7 cellular contexts compared by ENCODE assay signal in genomic region chr19:1183543-1184172, GRCh38. TPM values are rescaled to one million over a fixed set of nuclear protein-coding genes. Genes with fewer than 3 reads are reported as not detected.
DNase-seq lines count a peak whose midpoint lies in the region; ATAC-seq and TF ChIP-seq lines count a peak whose summit lies in the region.

No MANE protein-coding gene starts in this region.

- H3K9me3 ChIP-seq in aorta (ENCODE audit: control insufficient read depth, low read length), result no peaks in the 10 kb centered on the region

- H3K36me3 Mint-ChIP-seq in GM23338 (ENCODE audit: low read depth) (no peaks in the 10 kb centered on the region), WTC11 (no peaks in the 10 kb centered on the region)
- no peaks in the 10 kb centered on the region for H3K36me3 Mint-ChIP-seq in activated naive CD4-positive, alpha-beta T cell treated with anti-CD3 and anti-CD28 coated beads, Interleukin-2, amount 50 U/mL, for 72 hours

- CTCF ChIA-PET in WTC11 (lab: Charles Lee), result interaction anchor here (1.7 kb wide), 1 partner anchor 70 kb away, joined by 6 read pairs; no protein-coding TSS in a partner anchor

- H3K27ac ChIP-seq in GM23338 (ENCODE audit: low read depth), result no peak overlapping the region
- H3K27ac ChIP-seq in aorta (ENCODE audit: low read depth in 1 of 2, low read length in 2 of 2), result no peak overlapping the region

- H3K36me3 ChIP-seq in GM23338 (ENCODE audit: insufficient read depth) (no peaks in the 10 kb centered on the region), aorta (ENCODE audit: control insufficient read depth in 1 of 2, insufficient read depth in 2 of 2, low read length in 1 of 2) (no peaks in the 10 kb centered on the region)

- H3K4me3 ChIP-seq in GM23338 (no peak overlapping the region), aorta (ENCODE audit: low read length in 2 of 2) (no peak overlapping the region)

- H3K27me3 Mint-ChIP-seq in GM23338 (ENCODE audit: insufficient read depth, low read depth, poor library complexity) (peaks cover 15% of the 10 kb centered on the region), WTC11 (ENCODE audit: low read depth) (no peaks in the 10 kb centered on the region; the same call in 1 of the 2 replicates)

- no peaks in the 10 kb centered on the region for H3K27me3 ChIP-seq in GM23338 (ENCODE audit: insufficient read depth)
- H3K27me3 ChIP-seq in aorta (ENCODE audit: control insufficient read depth in 1 of 2, insufficient read depth in 2 of 2, low read length in 1 of 2), result no peaks in the 10 kb centered on the region

- H3K9me3 Mint-ChIP-seq in GM23338 (no peaks in the 10 kb centered on the region; the same call in 2 of the 3 replicates), WTC11 (no peaks in the 10 kb centered on the region)
- H3K9me3 Mint-ChIP-seq in activated naive CD4-positive, alpha-beta T cell treated with anti-CD3 and anti-CD28 coated beads, Interleukin-2, amount 50 U/mL, for 72 hours, result no peaks in the 10 kb centered on the region

- DNase-seq in GM23338 (ENCODE audit: low spot score) (no peak), kidney glomerular epithelial cell (lab: John Stamatoyannopoulos, UW) (peak; percentile 57), aorta (no peak), WTC11 (ENCODE audit: low spot score) (no peak)
- no peak for DNase-seq in activated naive CD4-positive, alpha-beta T cell treated with anti-CD3 and anti-CD28 coated beads, Interleukin-2, amount 50 U/mL, for 72 hours (ENCODE audit: low spot score in 2 of 2)

- H4K20me1 ChIP-seq in GM23338 (replicated peaks; ENCODE audit: insufficient read depth), result no peaks in the 10 kb centered on the region

- H2AFZ ChIP-seq in GM23338, result peak overlapping the region; percentile 43; the same call in 1 of the 2 replicates

- POLR2A ChIA-PET in WTC11 (lab: Charles Lee), result no interaction called here

- H3K4me3 Mint-ChIP-seq in GM23338 (no peak overlapping the region), WTC11 (no peak overlapping the region)

- 83 to 84% methylated on average over 19 of the region's 19 CpGs for WGBS in aorta, 2 donors

- no peak overlapping the region for H3K4me2 ChIP-seq in GM23338

- peaks cover 15% of the 10 kb centered on the region for H3K4me1 Mint-ChIP-seq in GM23338
- peaks cover 15% of the 10 kb centered on the region for H3K4me1 Mint-ChIP-seq in WTC11

- no peak for TF ChIP-seq CTCF in GM23338 (conservative IDR thresholded peaks at IDR 0.05; ENCODE audit: low read depth in 2 of 2)
- no peak for TF ChIP-seq CTCF in WTC11 (IDR thresholded peaks at IDR 0.05)

- ATAC-seq in GM23338, result no peak
- peak; percentile 52 for ATAC-seq in SK-N-SH treated with all-trans-retinoic acid at 6 μM for 48 hours
- peak; percentile 27 for ATAC-seq in aorta (ENCODE audit: low FRiP score)
- no peak for ATAC-seq in activated naive CD4-positive, alpha-beta T cell treated with anti-CD3 and anti-CD28 coated beads, Interleukin-2, amount 50 U/mL, for 72 hours
- ATAC-seq in HG02840 (IDR thresholded peaks at IDR 0.05; ENCODE audit: low FRiP score, unreplicated experiment), result no peak
- ATAC-seq in WTC11, result no peak

- H3K27ac Mint-ChIP-seq in GM23338 (no peak overlapping the region), WTC11 (no peak overlapping the region)
- H3K27ac Mint-ChIP-seq in activated naive CD4-positive, alpha-beta T cell treated with anti-CD3 and anti-CD28 coated beads, Interleukin-2, amount 50 U/mL, for 72 hours, result no peak overlapping the region

- H3K9me2 ChIP-seq in GM23338 (ENCODE audit: insufficient read depth), result 0 out of 2 replicates have a peak, but pooled peaks cover 3% of the 10 kb centered on the region

- H3K79me2 ChIP-seq in GM23338 (replicated peaks; ENCODE audit: insufficient read depth), result no peaks in the 10 kb centered on the region

- intact Hi-C loops in aorta (cut with DNase I), result no loop called here

- peaks cover 4% of the 10 kb centered on the region; the same call in 1 of the 2 replicates for H3K4me1 ChIP-seq in GM23338 (ENCODE audit: insufficient read depth)
- no peaks in the 10 kb centered on the region for H3K4me1 ChIP-seq in aorta (ENCODE audit: control insufficient read depth in 1 of 2, insufficient read depth in 2 of 2, low read length in 2 of 2)

- H3F3A ChIP-seq in GM23338 (replicated peaks; ENCODE audit: low read depth), result peaks cover 18% of the 10 kb centered on the region

TF ChIP-seq in GM23338, 12 proteins besides CTCF, POLR2A, EP300 and RAD21 (continues in another document):
- no peak for TF ChIP-seq CREB1 (CRISPR knock-in tag; IDR thresholded peaks at IDR 0.05; ENCODE audit: low read depth)
- no peak for TF ChIP-seq POLR2AphosphoS5 (IDR thresholded peaks at IDR 0.05; ENCODE audit: low read depth)
- TF ChIP-seq JUNB (IDR thresholded peaks at IDR 0.05; ENCODE audit: unreplicated experiment), result no peak
- TF ChIP-seq EZH2phosphoT487 (IDR thresholded peaks at IDR 0.05; ENCODE audit: unreplicated experiment), result no peak

TF ChIP-seq in SK-N-SH treated with all-trans-retinoic acid at 6 μM for 48 hours, 23 proteins besides CTCF, POLR2A, EP300 and RAD21 (continues in another document):
- TF ChIP-seq PATZ1 (CRISPR knock-in tag; IDR thresholded peaks at IDR 0.05; ENCODE audit: borderline replicate concordance) (no peak), ZNF70 (CRISPR knock-in tag; IDR thresholded peaks at IDR 0.05) (no peak), TOX (CRISPR knock-in tag; IDR thresholded peaks at IDR 0.05; ENCODE audit: borderline replicate concordance) (no peak), SNAI2 (CRISPR knock-in tag; IDR thresholded peaks at IDR 0.05) (no peak)

TF ChIP-seq in WTC11, 78 proteins besides CTCF, POLR2A, EP300 and RAD21 (continues in another document):
- TF ChIP-seq JAZF1 (CRISPR knock-in tag; IDR thresholded peaks at IDR 0.05), result no peak
- no peak for TF ChIP-seq RORB (CRISPR knock-in tag; IDR thresholded peaks at IDR 0.05)
- no peak for TF ChIP-seq E2F1 (CRISPR knock-in tag; IDR thresholded peaks at IDR 0.05)
- TF ChIP-seq, protein P1, sequence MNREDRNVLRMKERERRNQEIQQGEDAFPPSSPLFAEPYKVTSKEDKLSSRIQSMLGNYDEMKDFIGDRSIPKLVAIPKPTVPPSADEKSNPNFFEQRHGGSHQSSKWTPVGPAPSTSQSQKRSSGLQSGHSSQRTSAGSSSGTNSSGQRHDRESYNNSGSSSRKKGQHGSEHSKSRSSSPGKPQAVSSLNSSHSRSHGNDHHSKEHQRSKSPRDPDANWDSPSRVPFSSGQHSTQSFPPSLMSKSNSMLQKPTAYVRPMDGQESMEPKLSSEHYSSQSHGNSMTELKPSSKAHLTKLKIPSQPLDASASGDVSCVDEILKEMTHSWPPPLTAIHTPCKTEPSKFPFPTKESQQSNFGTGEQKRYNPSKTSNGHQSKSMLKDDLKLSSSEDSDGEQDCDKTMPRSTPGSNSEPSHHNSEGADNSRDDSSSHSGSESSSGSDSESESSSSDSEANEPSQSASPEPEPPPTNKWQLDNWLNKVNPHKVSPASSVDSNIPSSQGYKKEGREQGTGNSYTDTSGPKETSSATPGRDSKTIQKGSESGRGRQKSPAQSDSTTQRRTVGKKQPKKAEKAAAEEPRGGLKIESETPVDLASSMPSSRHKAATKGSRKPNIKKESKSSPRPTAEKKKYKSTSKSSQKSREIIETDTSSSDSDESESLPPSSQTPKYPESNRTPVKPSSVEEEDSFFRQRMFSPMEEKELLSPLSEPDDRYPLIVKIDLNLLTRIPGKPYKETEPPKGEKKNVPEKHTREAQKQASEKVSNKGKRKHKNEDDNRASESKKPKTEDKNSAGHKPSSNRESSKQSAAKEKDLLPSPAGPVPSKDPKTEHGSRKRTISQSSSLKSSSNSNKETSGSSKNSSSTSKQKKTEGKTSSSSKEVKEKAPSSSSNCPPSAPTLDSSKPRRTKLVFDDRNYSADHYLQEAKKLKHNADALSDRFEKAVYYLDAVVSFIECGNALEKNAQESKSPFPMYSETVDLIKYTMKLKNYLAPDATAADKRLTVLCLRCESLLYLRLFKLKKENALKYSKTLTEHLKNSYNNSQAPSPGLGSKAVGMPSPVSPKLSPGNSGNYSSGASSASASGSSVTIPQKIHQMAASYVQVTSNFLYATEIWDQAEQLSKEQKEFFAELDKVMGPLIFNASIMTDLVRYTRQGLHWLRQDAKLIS (CRISPR knock-in tag; IDR thresholded peaks at IDR 0.05; ENCODE audit: borderline replicate concordance), result no peak

RNA-seq across cellular contexts. Expression of gene SBNO2, which starts 9.6 kb away (rescaled TPM):
- 28.0 and 35.4 TPM in 2 replicates for total RNA-seq in GM23338 (2014; rRNA removed; shearing (Covaris generic))
- polyA plus RNA-seq in GM23338 (2016; fragmentation: Nextera tagmentation; extraction: Ambion mirVana) (6.3 and 6.9 TPM in 2 replicates), aorta (10 to 100 TPM; 11.0 to 53.3 TPM)
- total RNA-seq in aorta (100 to 1,000 TPM in 1 of 2 donors, 10 to 100 TPM in 1; 97.2 to 165 TPM), WTC11 (2021) (40.7 to 57.3 TPM (median 48.0 TPM) in 3 replicates)
- total RNA-seq in activated naive CD4-positive, alpha-beta T cell treated with anti-CD3 and anti-CD28 coated beads, Interleukin-2, amount 50 U/mL, for 72 hours, result 100 to 1,000 TPM; 113 to 144 TPM

RNA-seq across cellular contexts. Expression of gene STK11, which starts 21.9 kb away (rescaled TPM):
- total RNA-seq in GM23338 (2014; rRNA removed; shearing (Covaris generic)), result 84.4 and 96.5 TPM in 2 replicates
- polyA plus RNA-seq in GM23338 (2016; fragmentation: Nextera tagmentation; extraction: Ambion mirVana) (19.4 and 23.7 TPM in 2 replicates), aorta (10 to 100 TPM; 30.1 to 58.9 TPM)
- total RNA-seq in aorta (10 to 100 TPM; 39.4 to 59.5 TPM), WTC11 (2021) (106 to 112 TPM (median 106 TPM) in 3 replicates)
- total RNA-seq in activated naive CD4-positive, alpha-beta T cell treated with anti-CD3 and anti-CD28 coated beads, Interleukin-2, amount 50 U/mL, for 72 hours, result 10 to 100 TPM; 73.1 to 86.4 TPM

RNA-seq across cellular contexts. Expression of gene CBARP, which starts 54.1 kb away (rescaled TPM):
- total RNA-seq in GM23338 (2014; rRNA removed; shearing (Covaris generic)), result 10.8 and 14.1 TPM in 2 replicates
- polyA plus RNA-seq in GM23338 (2016; fragmentation: Nextera tagmentation; extraction: Ambion mirVana) (2.0 TPM in 2 replicates), aorta (1 to 10 TPM in 1 of 2 donors, under 1 TPM in 1; 0.88 to 1.1 TPM)
- total RNA-seq in aorta (1 to 10 TPM; 3.0 to 3.7 TPM), WTC11 (2021) (21.9 to 23.6 TPM (median 23.4 TPM) in 3 replicates)
- 1 to 10 TPM; 1.0 to 1.6 TPM for total RNA-seq in activated naive CD4-positive, alpha-beta T cell treated with anti-CD3 and anti-CD28 coated beads, Interleukin-2, amount 50 U/mL, for 72 hours

RNA-seq across cellular contexts. Expression of gene ATP5F1D, which starts 57.9 kb away (rescaled TPM):
- total RNA-seq in GM23338 (2014; rRNA removed; shearing (Covaris generic)), result 78.7 and 139 TPM in 2 replicates
- polyA plus RNA-seq in GM23338 (2016; fragmentation: Nextera tagmentation; extraction: Ambion mirVana) (396 and 420 TPM in 2 replicates), aorta (100 to 1,000 TPM; 131 to 164 TPM)
- total RNA-seq in aorta (100 to 1,000 TPM in 1 of 2 donors, 10 to 100 TPM in 1; 92.8 to 102 TPM), WTC11 (2021) (262 to 277 TPM (median 270 TPM) in 3 replicates)
- 100 to 1,000 TPM; 114 to 201 TPM for total RNA-seq in activated naive CD4-positive, alpha-beta T cell treated with anti-CD3 and anti-CD28 coated beads, Interleukin-2, amount 50 U/mL, for 72 hours

Comparison
In these comparisons a context has a peak if more than half of its experiments do, and no peak if none do; other contexts are left out.
1. ATAC-seq: peak in SK-N-SH treated with all-trans-retinoic acid at 6 μM for 48 hours (single experiment) and aorta (single experiment); none in GM23338 (single experiment), activated naive CD4-positive, alpha-beta T cell treated with anti-CD3 and anti-CD28 coated beads, Interleukin-2, amount 50 U/mL, for 72 hours (0 of 2), HG02840 (single experiment) and WTC11 (single experiment).